In genomic region chr16:58339452-58339938, GRCh38 we compare ENCODE assay signal across 11 cellular contexts. TPM values are rescaled to one million over a fixed set of nuclear protein-coding genes. Genes with fewer than 3 reads are reported as not detected.
DNase-seq lines count a peak whose midpoint lies in the region; FAIRE-seq and TF ChIP-seq lines count a peak whose summit lies in the region.
"Had no signal": no experiment of that assay in that cellular context is flagged by ENCODE, and none has a peak within 500 bp of the region (broad histone marks: within the 10 kb centered on the region; RNA-seq: fewer than 3 reads in every experiment).

No MANE protein-coding gene starts in this region.

- H3K4me1 ChIP-seq in small intestine (ENCODE audit: control insufficient read depth in 2 of 2, insufficient read depth in 1 of 2, low read depth in 1 of 2, low read length in 1 of 2): no peaks in the 10 kb centered on the region

- H3K4me3 ChIP-seq in foreskin fibroblast (ENCODE audit: low read depth in 1 of 2, low read length in 2 of 2) (no peak overlapping the region), small intestine (ENCODE audit: low read depth in 1 of 2, low read length in 2 of 2) (no peak overlapping the region)
- H3K4me3 ChIP-seq: skin epidermis, thoracic aorta had no signal

- FAIRE-seq in urothelium cell line (lab: Jason Lieb, UNC): no peak
- FAIRE-seq in small intestine (lab: Jason Lieb, UNC): no peak

- no peaks in the 10 kb centered on the region for H3K27me3 ChIP-seq in small intestine (ENCODE audit: control insufficient read depth in 2 of 2, insufficient read depth in 2 of 2, low read length in 2 of 2)

- 61 to 76% (median 70%) methylated on average over 5 of the region's 5 CpGs for WGBS in small intestine, 3 donors

- no peaks in the 10 kb centered on the region for H3K36me3 ChIP-seq in small intestine (ENCODE audit: control insufficient read depth in 2 of 2, insufficient read depth in 2 of 2, low read length in 2 of 2)
- H3K36me3 ChIP-seq: thoracic aorta had no signal

- TF ChIP-seq CTCF in foreskin fibroblast (IDR thresholded peaks at IDR 0.05; ENCODE audit: low read depth, low read length): peak; percentile 19

- H3K27ac ChIP-seq in small intestine (ENCODE audit: low read depth in 1 of 2, low read length in 1 of 2): no peak overlapping the region
- H3K27ac ChIP-seq: skin epidermis had no signal

- DNase-seq in SIG-M5 treated with dmso at 0.1 percent for 504 hours (lab: John Stamatoyannopoulos, UW; ENCODE audit: unreplicated experiment): peak; percentile 3
- no peak for DNase-seq in SIG-M5 (lab: John Stamatoyannopoulos, UW)
- DNase-seq in RKO (ENCODE audit: low spot score): peak; percentile 64
- DNase-seq in foreskin fibroblast: peak in 1 of 2 donors; percentile 11
- DNase-seq in urothelium cell line (ENCODE audit: low spot score): peak; percentile 40
- no peak for DNase-seq in small intestine
- no peak for DNase-seq in GOT3 (lab: John Stamatoyannopoulos, UW)
- DNase-seq in NCI-H446 treated with DMSO at 0.1 percent for 48 hours (lab: John Stamatoyannopoulos, UW): no peak
- DNase-seq: DMS79 treated with DMSO at 0.1 percent for 48 hours had no signal

- H3K9me3 ChIP-seq in small intestine (ENCODE audit: control insufficient read depth, low read depth): no peaks in the 10 kb centered on the region
- H3K9me3 ChIP-seq: thoracic aorta had no signal

RNA-seq across cellular contexts. Expression of gene PRSS54, which starts 44.7 kb away (rescaled TPM):
- not detected for polyA plus RNA-seq in small intestine

RNA-seq across cellular contexts. Expression of gene GINS3, which starts 52.8 kb away (rescaled TPM):
- 1 to 10 TPM; 1.3 to 6.7 (median 1.4) TPM for polyA plus RNA-seq in small intestine

Comparison
In these comparisons a context has a peak if more than half of its experiments do, and no peak if none do; other contexts are left out.
1. DNase-seq: peak in SIG-M5 treated with dmso at 0.1 percent for 504 hours (single experiment), RKO (single experiment) and urothelium cell line (single experiment); none in SIG-M5 (single experiment), small intestine (single experiment), GOT3 (single experiment) and NCI-H446 treated with DMSO at 0.1 percent for 48 hours (single experiment).